ENCODE assay signal across 9 cellular contexts in the genomic region with DNA sequence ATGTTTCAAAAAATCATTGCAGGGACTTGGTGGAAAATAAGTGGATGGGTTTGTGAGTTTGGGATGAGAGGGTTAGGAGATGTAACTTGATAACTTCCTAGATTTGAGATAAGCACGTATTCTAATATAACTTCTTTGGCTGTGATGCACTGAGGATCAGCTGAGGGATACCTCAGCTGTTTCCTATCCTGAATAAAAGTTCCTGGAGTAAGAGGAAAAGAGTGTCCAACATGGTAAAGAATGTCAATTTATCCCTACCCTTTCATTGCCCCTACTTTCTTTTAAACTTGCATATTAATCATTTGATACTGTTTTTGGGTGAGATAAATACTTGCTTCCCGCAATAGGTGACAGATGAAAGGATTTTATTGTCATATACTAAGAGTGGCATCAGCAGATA. TPM values are rescaled to one million over a fixed set of nuclear protein-coding genes. Genes with fewer than 3 reads are reported as not detected.
DNase-seq lines count a peak whose midpoint lies in the region; TF ChIP-seq lines count a peak whose summit lies in the region.
"Had no signal": no experiment of that assay in that cellular context is flagged by ENCODE, and none has a peak within 500 bp of the region (broad histone marks: within the 10 kb centered on the region; RNA-seq: fewer than 3 reads in every experiment).

No MANE protein-coding gene starts in this region.

- H4K20me1 ChIP-seq in BLaER1 treated with 17β-estradiol and CSF1 and Interleukin-3, amounts not matched to agents 10 nM and 100 nM, result peaks cover 9 to 33% (median 25%) of the 10 kb centered on the region in 11 experiments; a peak in 17 of 22 replicates
- peaks cover 5% of the 10 kb centered on the region; the same call in 1 of the 2 replicates for H4K20me1 ChIP-seq in MM.1S (ENCODE audit: insufficient read depth, low read length)

- H3K79me2 ChIP-seq in MM.1S (ENCODE audit: low read length), result peaks cover 32% of the 10 kb centered on the region

- 68 to 75% methylated on average over 2 of the region's 2 CpGs for WGBS in ectodermal cell, 2 experiments

- no peaks in the 10 kb centered on the region for H3K9me3 ChIP-seq in BLaER1 treated with 17β-estradiol and CSF1 and Interleukin-3, amounts not matched to agents 10 nM and 100 nM (replicated peaks in 1 of 11)
- H3K9me3 ChIP-seq in MM.1S (replicated peaks; ENCODE audit: insufficient read depth, low read length), result no peaks in the 10 kb centered on the region
- no peaks in the 10 kb centered on the region for H3K9me3 ChIP-seq in ectodermal cell (ENCODE audit: control insufficient read depth, low read length)
- H3K9me3 ChIP-seq in neuron (ENCODE audit: low read length), result no peaks in the 10 kb centered on the region

- peaks cover 16% of the 10 kb centered on the region; the same call in 1 of the 2 replicates for H3F3A ChIP-seq in MM.1S (ENCODE audit: insufficient read depth, low read length)

- no peaks in the 10 kb centered on the region; a peak in 1 of 22 replicates for H3K36me3 ChIP-seq in BLaER1 treated with 17β-estradiol and CSF1 and Interleukin-3, amounts not matched to agents 10 nM and 100 nM
- H3K36me3 ChIP-seq in MM.1S (replicated peaks; ENCODE audit: insufficient read depth, low read length), result no peaks in the 10 kb centered on the region
- H3K36me3 ChIP-seq in ectodermal cell (ENCODE audit: control insufficient read depth, insufficient read depth, low read length), result no peaks in the 10 kb centered on the region
- H3K36me3 ChIP-seq in neuron (ENCODE audit: insufficient read depth, low read length), result no peaks in the 10 kb centered on the region

- H3K4me3 ChIP-seq in BLaER1 treated with 17β-estradiol and CSF1 and Interleukin-3, amounts not matched to agents 10 nM and 100 nM, result peak overlapping the region; percentile 70 to 94 (median 87)
- peak overlapping the region; percentile 83 for H3K4me3 ChIP-seq in MM.1S (ENCODE audit: low read length)
- peak overlapping the region; percentile 86 for H3K4me3 ChIP-seq in ectodermal cell (ENCODE audit: insufficient read depth, low read depth, low read length)
- peak overlapping the region; percentile 93 for H3K4me3 ChIP-seq in neuron (ENCODE audit: low read length)

- no peaks in the 10 kb centered on the region for H3K27me3 ChIP-seq in BLaER1 treated with 17β-estradiol and CSF1 and Interleukin-3, amounts not matched to agents 10 nM and 100 nM
- no peaks in the 10 kb centered on the region for H3K27me3 ChIP-seq in MM.1S (replicated peaks; ENCODE audit: insufficient read depth, low read length)
- H3K27me3 ChIP-seq in ectodermal cell (ENCODE audit: control insufficient read depth, insufficient read depth, low read length, poor library complexity, severe bottlenecking), result peaks cover 11% of the 10 kb centered on the region
- peaks cover 13% of the 10 kb centered on the region for H3K27me3 ChIP-seq in neuron (ENCODE audit: insufficient read depth, low read length)

- H3K4me1 ChIP-seq in BLaER1 treated with 17β-estradiol and CSF1 and Interleukin-3, amounts not matched to agents 10 nM and 100 nM, result peaks cover 23 to 33% (median 32%) of the 10 kb centered on the region in 10 experiments
- H3K4me1 ChIP-seq in MM.1S (ENCODE audit: low read length), result peaks cover 22% of the 10 kb centered on the region
- peaks cover 6% of the 10 kb centered on the region for H3K4me1 ChIP-seq in ectodermal cell (ENCODE audit: control insufficient read depth, insufficient read depth, low read length)
- peaks cover 17% of the 10 kb centered on the region for H3K4me1 ChIP-seq in neuron (ENCODE audit: insufficient read depth, low read length)

- H3K4me2 ChIP-seq in BLaER1 treated with 17β-estradiol and CSF1 and Interleukin-3, amounts not matched to agents 10 nM and 100 nM, result peak overlapping the region; percentile 76 to 88 (median 85)
- H3K4me2 ChIP-seq in MM.1S (ENCODE audit: low read depth, low read length), result peak overlapping the region; percentile 72

- H3K9ac ChIP-seq in BLaER1 treated with 17β-estradiol and CSF1 and Interleukin-3, amounts not matched to agents 10 nM and 100 nM, result peak overlapping the region; percentile 87 to 96 (median 91)
- peak overlapping the region; percentile 71; the same call in 1 of the 2 replicates for H3K9ac ChIP-seq in MM.1S (ENCODE audit: low read length)

- peak overlapping the region in 10 of 11 experiments; percentile 66 to 97 (median 92); a peak in 16 of 22 replicates for H3K27ac ChIP-seq in BLaER1 treated with 17β-estradiol and CSF1 and Interleukin-3, amounts not matched to agents 10 nM and 100 nM
- H3K27ac ChIP-seq in MM.1S (ENCODE audit: low read length) (peak overlapping the region; percentile 95; the same call in 1 of the 2 replicates), ectodermal cell (ENCODE audit: insufficient read depth, low read depth, low read length, poor library complexity, severe bottlenecking) (no peak overlapping the region)

- H3K9me2 ChIP-seq in MM.1S (replicated peaks; ENCODE audit: insufficient read depth, low read length), result no peaks in the 10 kb centered on the region

- DNase-seq in MM.1S (no peak), NCI-H2196 (lab: John Stamatoyannopoulos, UW; ENCODE audit: unreplicated experiment) (no peak), dermis blood vessel endothelial cell (no peak), NCI-H526 (lab: John Stamatoyannopoulos, UW) (no peak)
- no peak for DNase-seq in stimulated activated naive CD4-positive, alpha-beta T cell treated with Interleukin-2 at 50 U/mL for 16 hours (lab: John Stamatoyannopoulos, UW)
- DNase-seq: NCI-H1417 treated with DMSO at 0.1 percent for 48 hours had no signal

- TF ChIP-seq CTCF in MM.1S (IDR thresholded peaks at IDR 0.05; ENCODE audit: low read length), result no peak

- H2AFZ ChIP-seq in MM.1S (ENCODE audit: low read length), result peak overlapping the region; percentile 90
- H2AFZ ChIP-seq in neuron (ENCODE audit: low read depth, low read length), result peak overlapping the region; percentile 65

RNA-seq across cellular contexts. Expression of a gene that starts 1.5 kb away (rescaled TPM):
- 51.0 TPM for polyA plus RNA-seq in ectodermal cell (2013, experiment 1 of 4)
- polyA plus RNA-seq in ectodermal cell (2013, experiment 2 of 4), result 67.2 TPM
- polyA plus RNA-seq in ectodermal cell (2013, experiment 3 of 4), result 48.9 TPM
- polyA plus RNA-seq in ectodermal cell (2013, experiment 4 of 4), result 54.7 TPM
- 30.8 and 32.7 TPM in 2 replicates for total RNA-seq in dermis blood vessel endothelial cell
